ENCODE assay signal across 21 cellular contexts in the genomic region with DNA sequence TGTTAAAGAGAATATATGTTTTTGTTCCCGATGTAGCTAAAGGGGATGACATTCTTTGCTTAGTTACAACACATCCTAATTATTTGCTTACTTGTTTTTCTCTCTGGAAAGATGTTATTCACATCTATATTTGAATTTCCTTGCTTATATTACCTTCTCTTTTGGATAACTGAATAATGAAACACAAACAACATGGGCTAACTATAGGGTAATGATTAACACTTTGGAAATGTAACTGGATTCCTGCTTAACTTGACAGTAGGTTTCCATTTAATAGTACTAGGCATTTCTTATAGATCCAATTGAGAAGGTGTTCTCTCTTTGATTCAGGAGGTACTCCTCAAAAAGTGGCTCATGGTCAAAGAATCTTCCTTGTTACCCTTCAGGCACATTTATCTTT.
A peak's percentile ranks its signal among the peaks of the same experiment; 100 is the strongest.
DNase-seq lines count a peak whose midpoint lies in the region; ATAC-seq and TF ChIP-seq lines count a peak whose summit lies in the region.
"Had no signal": no experiment of that assay in that cellular context is flagged by ENCODE, and none has a peak within 500 bp of the region (broad histone marks: within the 10 kb centered on the region; RNA-seq: fewer than 3 reads in every experiment).

No MANE protein-coding gene starts in this region.

- no peaks in the 10 kb centered on the region for H3K27me3 ChIP-seq in Peyer's patch
- H3K27me3 ChIP-seq: spleen had no signal

- peak overlapping the region; percentile 36 for H3K27ac Mint-ChIP-seq in osteocyte (ENCODE audit: unreplicated experiment)
- H3K27ac Mint-ChIP-seq: endodermal cell, naive B cell had no signal

- peaks cover 3% of the 10 kb centered on the region for H3K9me3 Mint-ChIP-seq in osteocyte (ENCODE audit: unreplicated experiment)
- H3K9me3 Mint-ChIP-seq: endodermal cell had no signal

- TF ChIP-seq CTCF in osteocyte (IDR thresholded peaks at IDR 0.05) = no peak
- TF ChIP-seq CTCF in Peyer's patch (IDR thresholded peaks at IDR 0.05) = no peak

- H3K4me1 Mint-ChIP-seq in osteocyte (ENCODE audit: unreplicated experiment) = peaks cover 12% of the 10 kb centered on the region

- H3K9me3 ChIP-seq in Peyer's patch = no peaks in the 10 kb centered on the region
- H3K9me3 ChIP-seq: spleen had no signal

- no peak overlapping the region for H3K27ac ChIP-seq in Peyer's patch
- H3K27ac ChIP-seq: spleen had no signal

- in situ Hi-C loops in Caki2 (cut with HindIII; ENCODE audit: low pct_unique_long_range_greater_than_20kb, low sequenced_read_pairs) = no loop called here

- H3K4me1 ChIP-seq in Peyer's patch = no peaks in the 10 kb centered on the region
- H3K4me1 ChIP-seq: spleen had no signal

- H3K36me3 ChIP-seq in Peyer's patch = no peaks in the 10 kb centered on the region

- H3K4me3 Mint-ChIP-seq in osteocyte (ENCODE audit: unreplicated experiment) = no peak overlapping the region
- H3K4me3 Mint-ChIP-seq: endodermal cell, naive B cell had no signal

- DNase-seq in Caki2 (ENCODE audit: low read depth) (peak; percentile 42), HuH-7 (ENCODE audit: low spot score) (peak; percentile 30), iris pigment epithelial cell (ENCODE audit: low read depth) (peak; percentile 20), osteocyte (ENCODE audit: extremely low spot score, unreplicated experiment) (no peak), DMS114 treated with DMSO at 0.1 percent for 48 hours (lab: John Stamatoyannopoulos, UW; ENCODE audit: unreplicated experiment) (no peak), Peyer's patch (no peak), dermis blood vessel endothelial cell (no peak)
- DNase-seq: activated CD4-positive, alpha-beta T cell treated with anti-CD3 and anti-CD28 coated beads for 48 hours; activated CD8-positive, alpha-beta memory T cell treated with anti-CD3 and anti-CD28 coated beads, Interleukin-2, amount 50 U/mL, for 4 hours; activated naive CD4-positive, alpha-beta T cell; anterior cingulate cortex; DMS53; endodermal cell; mammary epithelial cell; naive B cell; NCI-H1105; NCI-H2107; NCI-H524 treated with DMSO at 0.1 percent for 48 hours; Right ventricle myocardium superior; spleen had no signal

- no peaks in the 10 kb centered on the region for H3K27me3 Mint-ChIP-seq in osteocyte (ENCODE audit: unreplicated experiment)
- H3K27me3 Mint-ChIP-seq: naive B cell had no signal

- H3K4me3 ChIP-seq in Peyer's patch = no peak overlapping the region
- H3K4me3 ChIP-seq: spleen had no signal

- TF ChIP-seq POLR2A in Peyer's patch (IDR thresholded peaks at IDR 0.05) = no peak

- peaks cover 26% of the 10 kb centered on the region for H3K36me3 Mint-ChIP-seq in osteocyte (ENCODE audit: unreplicated experiment)

- no peak for ATAC-seq in GM21786 (IDR thresholded peaks at IDR 0.05; ENCODE audit: unreplicated experiment)

Comparison
In these comparisons a context has a peak if more than half of its experiments do, and no peak if none do; other contexts are left out.
1. DNase-seq: peak in Caki2 (single experiment), HuH-7 (single experiment) and iris pigment epithelial cell (single experiment); none in osteocyte (single experiment), DMS114 treated with DMSO at 0.1 percent for 48 hours (single experiment), Peyer's patch (0 of 3) and dermis blood vessel endothelial cell (single experiment).